ENCODE assay signal across 12 cellular contexts in genomic region chr10:92124524-92125168, GRCh38.
DNase-seq lines count a peak whose midpoint lies in the region; ATAC-seq and TF ChIP-seq lines count a peak whose summit lies in the region.
"Had no signal": no experiment of that assay in that cellular context is flagged by ENCODE, and none has a peak within 500 bp of the region (broad histone marks: within the 10 kb centered on the region; RNA-seq: fewer than 3 reads in every experiment).

No MANE protein-coding gene starts in this region.

- peaks cover 19% of the 10 kb centered on the region for H3K4me1 Mint-ChIP-seq in endodermal cell
- peaks cover 2 to 9% of the 10 kb centered on the region in 2 donors for H3K4me1 Mint-ChIP-seq in immature natural killer cell

- H3K4me1 ChIP-seq in right atrium auricular region (peaks cover 0 to 54% of the 10 kb centered on the region in 2 donors), sigmoid colon (peaks cover 0 to 53% (median 37%) of the 10 kb centered on the region in 4 donors), endodermal cell (ENCODE audit: control insufficient read depth, insufficient read depth, low read length) (peaks cover 3% of the 10 kb centered on the region)

- H3K9me3 Mint-ChIP-seq in endodermal cell: no peaks in the 10 kb centered on the region
- no peaks in the 10 kb centered on the region for H3K9me3 Mint-ChIP-seq in immature natural killer cell
- H3K9me3 Mint-ChIP-seq: activated T-helper 2 cell treated with anti-CD3 and anti-CD28 coated beads, Interferon-gamma antibody, Interleukin-2, Interleukin-4, amounts not matched to agents 10 μg/mL and 5 μg/mL and 100 μg/mL, durations not matched to agents 14 hours and 24 hours and 36 hours had no signal

- TF ChIP-seq EP300 in sigmoid colon (IDR thresholded peaks at IDR 0.05): no peak

- H3K36me3 Mint-ChIP-seq in endodermal cell (ENCODE audit: low read depth): no peaks in the 10 kb centered on the region
- H3K36me3 Mint-ChIP-seq in immature natural killer cell: peaks cover 0 to 7% (median 0%) of the 10 kb centered on the region in 3 donors

- in situ Hi-C loops in brain microvascular endothelial cell (cut with HindIII; ENCODE audit: low pct_ligation_motif_present, low sequenced_read_pairs): no loop called here

- H3K27ac ChIP-seq in brain microvascular endothelial cell (no peak overlapping the region), right atrium auricular region (peak overlapping the region; percentile 69 to 71), sigmoid colon (peak overlapping the region; percentile 43 to 76 (median 66)), endodermal cell (ENCODE audit: low read depth, low read length) (no peak overlapping the region)
- H3K27ac ChIP-seq: SK-N-MC had no signal

- no peak for TF ChIP-seq POLR2A in sigmoid colon (IDR thresholded peaks at IDR 0.05)

- DNase-seq in HCEC 1CT (peak; percentile 78), brain microvascular endothelial cell (peak; percentile 65), right atrium auricular region (ENCODE audit: low spot score) (no peak), sigmoid colon (no peak), endodermal cell (no peak), immature natural killer cell (no peak)
- DNase-seq: stimulated activated CD4-positive, alpha-beta T cell treated with anti-CD3 and anti-CD28 coated beads, Interleukin-4, amount 100 ng/mL, for 1 hour had no signal

- H3K27me3 Mint-ChIP-seq in endodermal cell (ENCODE audit: insufficient read depth): peaks cover 67% of the 10 kb centered on the region
- no peaks in the 10 kb centered on the region for H3K27me3 Mint-ChIP-seq in immature natural killer cell (ENCODE audit: low read depth in 3 of 3)

- H3K27ac Mint-ChIP-seq in endodermal cell (no peak overlapping the region), immature natural killer cell (no peak overlapping the region)
- H3K27ac Mint-ChIP-seq: activated T-helper 2 cell treated with anti-CD3 and anti-CD28 coated beads, Interferon-gamma antibody, Interleukin-2, Interleukin-4, amounts not matched to agents 10 μg/mL and 5 μg/mL and 100 μg/mL, durations not matched to agents 14 hours and 24 hours and 36 hours had no signal

- H3K27me3 ChIP-seq in brain microvascular endothelial cell (replicated peaks) (no peaks in the 10 kb centered on the region), right atrium auricular region (no peaks in the 10 kb centered on the region), sigmoid colon (no peaks in the 10 kb centered on the region), endodermal cell (ENCODE audit: control insufficient read depth, insufficient read depth, low read length, poor library complexity, severe bottlenecking) (peaks cover 72% of the 10 kb centered on the region)

- no peak overlapping the region for H3K4me3 Mint-ChIP-seq in endodermal cell
- H3K4me3 Mint-ChIP-seq in immature natural killer cell: no peak overlapping the region

- no peak for ATAC-seq in GM21786 (IDR thresholded peaks at IDR 0.05; ENCODE audit: unreplicated experiment)
- no peak for ATAC-seq in HG02885 (IDR thresholded peaks at IDR 0.05; ENCODE audit: poor library complexity, unreplicated experiment)
- ATAC-seq: K562 had no signal

- no peaks in the 10 kb centered on the region for H3K36me3 ChIP-seq in brain microvascular endothelial cell (replicated peaks)
- H3K36me3 ChIP-seq in right atrium auricular region: no peaks in the 10 kb centered on the region
- H3K36me3 ChIP-seq in sigmoid colon: no peaks in the 10 kb centered on the region
- H3K36me3 ChIP-seq in endodermal cell (ENCODE audit: control insufficient read depth, insufficient read depth, low read length): no peaks in the 10 kb centered on the region

- 25 to 56% methylated on average over 3 of the region's 3 CpGs for WGBS in sigmoid colon, 2 donors
- WGBS in endodermal cell (ENCODE audit: insufficient coverage in 1 of 2, insufficient read length in 1 of 2), 2 experiments: 83 to 93% methylated on average over 1 to 3 of the region's 3 CpGs

- H3K4me3 ChIP-seq in brain microvascular endothelial cell (ENCODE audit: low read depth, low read length): no peak overlapping the region
- H3K4me3 ChIP-seq in right atrium auricular region: no peak overlapping the region
- H3K4me3 ChIP-seq in sigmoid colon: no peak overlapping the region
- no peak overlapping the region for H3K4me3 ChIP-seq in endodermal cell (ENCODE audit: low read length)
- H3K4me3 ChIP-seq: K562, SK-N-MC had no signal

- intact Hi-C loops in sigmoid colon (cut with DNase I): no loop called here

- H3K9me3 ChIP-seq in right atrium auricular region: no peaks in the 10 kb centered on the region
- H3K9me3 ChIP-seq in sigmoid colon: no peaks in the 10 kb centered on the region
- no peaks in the 10 kb centered on the region for H3K9me3 ChIP-seq in endodermal cell (ENCODE audit: control insufficient read depth, low read length)

- TF ChIP-seq CTCF in brain microvascular endothelial cell (IDR thresholded peaks at IDR 0.05; ENCODE audit: low read depth, low read length, missing control alignments): no peak
- TF ChIP-seq CTCF in right atrium auricular region (IDR thresholded peaks at IDR 0.05): no peak
- TF ChIP-seq CTCF in sigmoid colon (IDR thresholded peaks at IDR 0.05): no peak
- TF ChIP-seq CTCF in endodermal cell (conservative IDR thresholded peaks at IDR 0.05): no peak

- no peak overlapping the region for H3K9ac ChIP-seq in endodermal cell (ENCODE audit: extremely low read depth, low read length, poor library complexity, severe bottlenecking)

Comparison
In these comparisons a context has a peak if more than half of its experiments do, and no peak if none do; other contexts are left out.
1. DNase-seq: peak in HCEC 1CT (single experiment) and brain microvascular endothelial cell (single experiment); none in right atrium auricular region (single experiment), sigmoid colon (single experiment), endodermal cell (single experiment) and immature natural killer cell (0 of 3).
2. H3K27ac ChIP-seq: peak in right atrium auricular region (2 of 2) and sigmoid colon (4 of 4); none in brain microvascular endothelial cell (single experiment) and endodermal cell (single experiment).